In genomic region chr6:33768644-33769120, GRCh38 we compare ENCODE assay signal across 8 cellular contexts. TPM values are rescaled to one million over a fixed set of nuclear protein-coding genes. Genes with fewer than 3 reads are reported as not detected.
A peak's percentile ranks its signal among the peaks of the same experiment; 100 is the strongest.
DNase-seq lines count a peak whose midpoint lies in the region; ATAC-seq and TF ChIP-seq lines count a peak whose summit lies in the region.

No MANE protein-coding gene starts in this region.

- H3K4me1 ChIP-seq in Loucy (ENCODE audit: insufficient read depth, low read length, poor library complexity, severe bottlenecking) = no peaks in the 10 kb centered on the region
- H3K4me1 ChIP-seq in adipocyte (ENCODE audit: control insufficient read depth, insufficient read depth, low read length) = peaks cover 43% of the 10 kb centered on the region
- H3K4me1 ChIP-seq in heart right ventricle = peaks cover 11 to 42% (median 26%) of the 10 kb centered on the region in 9 donors

- 33 to 37% methylated on average over 7 of the region's 7 CpGs for WGBS in heart right ventricle, 2 donors

- H3K9me3 ChIP-seq in Loucy (ENCODE audit: insufficient read depth, low read depth, low read length) = no peaks in the 10 kb centered on the region
- peaks cover 7% of the 10 kb centered on the region for H3K9me3 ChIP-seq in adipocyte (ENCODE audit: control insufficient read depth, low read length)
- H3K9me3 ChIP-seq in heart right ventricle = peaks cover 0 to 5% (median 0%) of the 10 kb centered on the region in 11 donors

- H3K4me3 ChIP-seq in Loucy (ENCODE audit: low read length, poor library complexity, severe bottlenecking) (no peak overlapping the region), adipocyte (ENCODE audit: low read length) (no peak overlapping the region), heart right ventricle (no peak overlapping the region)

- no peaks in the 10 kb centered on the region for H3K79me2 ChIP-seq in Loucy (ENCODE audit: insufficient read depth, low read length)

- DNase-seq in GM10248 (ENCODE audit: extremely low spot score) (peak; percentile 83), SW 1271 (lab: John Stamatoyannopoulos, UW) (peak; percentile 33 to 55), adipocyte (ENCODE audit: low read depth) (peak; percentile 93), heart right ventricle (peak; percentile 77 to 81), retina (peak; percentile 80)

- H3K9me2 ChIP-seq in Loucy (replicated peaks; ENCODE audit: low read depth, low read length) = no peaks in the 10 kb centered on the region

- ATAC-seq in heart right ventricle (peak; percentile 53 to 76 (median 64)), GM19397 (IDR thresholded peaks at IDR 0.05; ENCODE audit: unreplicated experiment) (no peak), HG03139 (IDR thresholded peaks at IDR 0.05; ENCODE audit: unreplicated experiment) (no peak)

- peak; percentile 73 for TF ChIP-seq CTCF in GM10248 (IDR thresholded peaks at IDR 0.05; ENCODE audit: control extremely low read depth, extremely low read depth, low read depth, missing control alignments)
- TF ChIP-seq CTCF in Loucy (conservative IDR thresholded peaks at IDR 0.05; ENCODE audit: low read length) = peak; percentile 88
- peak; percentile 65 to 86 (median 82) for TF ChIP-seq CTCF in heart right ventricle (IDR thresholded peaks at IDR 0.05)

- H3K27me3 ChIP-seq in Loucy (ENCODE audit: insufficient read depth, low read length, poor library complexity, severe bottlenecking) (no peaks in the 10 kb centered on the region), adipocyte (replicated peaks; ENCODE audit: control insufficient read depth, insufficient read depth, low read length) (peaks cover 4% of the 10 kb centered on the region), heart right ventricle (peaks cover 0 to 3% (median 0%) of the 10 kb centered on the region in 7 donors)

- H3K36me3 ChIP-seq in Loucy (ENCODE audit: insufficient read depth, low read length) (peaks cover 12% of the 10 kb centered on the region; the same call in 1 of the 2 replicates), adipocyte (ENCODE audit: control insufficient read depth, insufficient read depth, low read length, severe bottlenecking) (peaks cover 17% of the 10 kb centered on the region), heart right ventricle (peaks cover 0 to 18% (median 9%) of the 10 kb centered on the region in 9 donors)

- H3K4me2 ChIP-seq in Loucy (ENCODE audit: low read depth, low read length, poor library complexity, severe bottlenecking) = no peak overlapping the region

- peak overlapping the region; percentile 58; the same call in 1 of the 2 replicates for H2AFZ ChIP-seq in Loucy (ENCODE audit: low read length)

- POLR2A ChIA-PET in GM10248 (lab: Yijun Ruan, JAX) = no interaction called here

- H3K9ac ChIP-seq in Loucy (ENCODE audit: low read depth, low read length, poor library complexity, severe bottlenecking) (no peak overlapping the region), adipocyte (ENCODE audit: low read length) (peak overlapping the region; percentile 81)

- H3K27ac ChIP-seq in heart right ventricle = no peak overlapping the region

- no peaks in the 10 kb centered on the region for H4K20me1 ChIP-seq in Loucy (ENCODE audit: insufficient read depth, low read length, poor library complexity, severe bottlenecking)

- CTCF ChIA-PET in GM10248 (lab: Yijun Ruan, JAX) = interaction anchor here (1.0 to 10.1 kb wide), 17 partner anchors 8 to 481 kb away, joined by 3 to 82 read pairs (median 4); partner anchors contain the start of gene LEMD2

- intact Hi-C loops in heart right ventricle (cut with DNase I) = loop anchor here in 5 of 10 donors (1.0 to 10.0 kb wide), 6 partner anchors 184 to 389 kb away; partner anchors contain the start of gene BAK1 (in 2 of the 5)

- no peaks in the 10 kb centered on the region for H3F3A ChIP-seq in Loucy (ENCODE audit: low read depth)

RNA-seq across cellular contexts. Expression of gene LEMD2, which starts 20.2 kb away (rescaled TPM):
- total RNA-seq in heart right ventricle = 10 to 100 TPM; 18.5 to 32.1 (median 25.6) TPM
- polyA plus RNA-seq in heart right ventricle = 10 to 100 TPM; 39.2 to 45.9 TPM

RNA-seq across cellular contexts. Expression of gene IP6K3, which starts 22.0 kb away (rescaled TPM):
- 10 to 100 TPM; 15.9 to 55.7 (median 27.5) TPM for total RNA-seq in heart right ventricle
- polyA plus RNA-seq in heart right ventricle = 10 to 100 TPM; 18.4 to 32.6 TPM

RNA-seq across cellular contexts. Expression of gene MLN, which starts 35.1 kb away (rescaled TPM):
- total RNA-seq in heart right ventricle = not detected
- not detected for polyA plus RNA-seq in heart right ventricle

RNA-seq across cellular contexts. Expression of gene UQCC2, which starts 57.2 kb away (rescaled TPM):
- total RNA-seq in heart right ventricle = 100 to 1,000 TPM; 222 to 328 (median 245) TPM
- 100 to 1,000 TPM; 200 to 598 TPM for polyA plus RNA-seq in heart right ventricle

Comparison
In these comparisons a context has a peak if more than half of its experiments do, and no peak if none do; other contexts are left out.
1. ATAC-seq: peak in heart right ventricle (8 of 8); none in GM19397 (single experiment) and HG03139 (single experiment).
2. Peak in every context shown above with its lines, with median percentiles within 50 percentile points of each other: DNase-seq and CTCF ChIP-seq.